Comparison of ENCODE assay signal across 25 cellular contexts in the genomic region with DNA sequence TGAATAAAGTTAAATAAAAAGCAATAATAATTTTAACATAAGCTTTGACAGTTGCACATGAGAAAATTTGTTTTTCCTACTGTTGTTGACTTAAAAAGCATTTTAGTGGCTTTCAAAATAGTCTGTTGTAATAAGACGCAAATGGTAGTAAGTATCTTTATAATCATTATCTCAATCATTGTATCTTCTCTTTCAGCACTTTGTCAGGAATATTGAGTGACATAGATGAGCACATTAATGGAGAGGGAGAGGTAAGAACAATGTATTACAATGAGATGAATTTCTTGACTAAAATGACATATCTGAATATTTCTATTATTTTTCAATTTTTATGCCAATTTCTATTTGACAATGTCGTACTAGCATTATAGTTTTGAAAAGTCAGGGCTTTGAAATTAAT.
"Had no signal": no experiment of that assay in that cellular context is flagged by ENCODE, and none has a peak within 500 bp of the region (broad histone marks: within the 10 kb centered on the region; RNA-seq: fewer than 3 reads in every experiment).

No MANE protein-coding gene starts in this region.

- DNase-seq: stimulated activated CD4-positive, alpha-beta T cell treated with anti-CD3 and anti-CD28 coated beads, Interleukin-2, amount 100 ng/mL, for 48 hours; stimulated activated CD4-positive, alpha-beta T cell treated with anti-CD3 and anti-CD28 coated beads, Interleukin-4, amount 100 ng/mL, for 1 hour; stimulated activated CD4-positive, alpha-beta T cell treated with anti-CD3 and anti-CD28 coated beads, Interleukin-4, amount 100 ng/mL, for 24 hours; stimulated activated CD4-positive, alpha-beta T cell treated with anti-CD3 and anti-CD28 coated beads, Interleukin-4, amount 100 ng/mL, for 4 hours; stimulated activated CD8-positive, alpha-beta memory T cell treated with anti-CD3 and anti-CD28 coated beads, Interleukin-4, amount 100 ng/mL, for 48 hours; stimulated activated naive B cell treated with anti-CD40 and anti-IgM and Interleukin-4, amounts not matched to agents 10 μg/mL and 1 μg/mL and 100 μg/mL, for 72 hours; stimulated activated naive CD4-positive, alpha-beta T cell; stimulated activated naive CD4-positive, alpha-beta T cell treated with Interleukin-2 at 50 U/mL for 16 hours; stimulated activated naive CD8-positive, alpha-beta T cell treated with anti-CD3 and anti-CD28 coated beads, Interleukin-15, amount 100 ng/mL, for 72 hours; stimulated activated naive CD8-positive, alpha-beta T cell treated with anti-CD3 and anti-CD28 coated beads, Interleukin-15, Interleukin-2, amounts not matched to agents 100 U/mL and 50 U/mL, for 24 hours; stomach; substantia nigra; testis; thyroid gland; tibial artery; transverse colon; trophoblast cell; upper lobe of left lung; upper lobe of right lung; uterus had no signal

- FAIRE-seq: urothelium cell line had no signal

- H3K36me3 ChIP-seq: stomach, suprapubic skin, thoracic aorta, thyroid gland, tibial artery, tibial nerve, transverse colon, upper lobe of left lung, upper lobe of right lung, uterus, vagina had no signal

- H3K27me3 ChIP-seq: stomach, suprapubic skin, testis, thyroid gland, tibial artery, tibial nerve, transverse colon, upper lobe of left lung, upper lobe of right lung, uterus, vagina had no signal

- H3K4me3 ChIP-seq: stomach, suprapubic skin, testis, thoracic aorta, thyroid gland, tibial artery, tibial nerve, transverse colon, upper lobe of left lung, upper lobe of right lung, uterus, vagina had no signal

- H3K9me3 ChIP-seq: stomach, suprapubic skin, testis, thoracic aorta, thyroid gland, tibial artery, tibial nerve, transverse colon, upper lobe of left lung, upper lobe of right lung, uterus, vagina had no signal

- H3K27ac ChIP-seq: stomach, suprapubic skin, testis, thoracic aorta, thyroid gland, tibial artery, tibial nerve, transverse colon, upper lobe of left lung, upper lobe of right lung, uterus, vagina had no signal
